1 cellular context compared by ENCODE assay signal in genomic region chr11:66421492-66422205, GRCh38.
TF ChIP-seq lines count a peak whose summit lies in the region.

No MANE protein-coding gene starts in this region.

TF ChIP-seq in K562, 482 proteins besides CTCF, POLR2A, EP300 and RAD21 (continued from another document and continues in another):
- 0 out of 2 replicates have a peak, but pooled peaks have one; percentile 48 for TF ChIP-seq ZNF785 (CRISPR knock-in tag; IDR thresholded peaks at IDR 0.05)
- peak; percentile 95 for TF ChIP-seq USF2 (CRISPR knock-in tag; IDR thresholded peaks at IDR 0.05)
- TF ChIP-seq ZNF592 (IDR thresholded peaks at IDR 0.05), result no peak
- peak; percentile 100 for TF ChIP-seq ZNF124 (CRISPR knock-in tag; IDR thresholded peaks at IDR 0.05)
- no peak for TF ChIP-seq HNRNPK (IDR thresholded peaks at IDR 0.05; ENCODE audit: low read depth, low read length, poor library complexity, severe bottlenecking)
- TF ChIP-seq HDAC6 (IDR thresholded peaks at IDR 0.05; ENCODE audit: low read depth, low read length), result 0 out of 2 replicates have a peak, but pooled peaks have one; percentile 51
- TF ChIP-seq ZNF668 (CRISPR knock-in tag; IDR thresholded peaks at IDR 0.05), result peak; percentile 99
- TF ChIP-seq NFATC3 (IDR thresholded peaks at IDR 0.05), result no peak
- TF ChIP-seq TSHZ1 (CRISPR knock-in tag; IDR thresholded peaks at IDR 0.05), result peak; percentile 91
- no peak; the same call in 1 of the 2 replicates for TF ChIP-seq PHB (CRISPR knock-in tag; IDR thresholded peaks at IDR 0.05)
- peak; percentile 98 for TF ChIP-seq SMAD3 (CRISPR knock-in tag; conservative IDR thresholded peaks at IDR 0.05)
- TF ChIP-seq E2F6 (IDR thresholded peaks at IDR 0.05; ENCODE audit: borderline replicate concordance in 1 of 2, extremely low read depth in 1 of 2, insufficient read depth in 1 of 2, insufficient read length in 1 of 2, low read depth in 1 of 2, low read length in 1 of 2, poor library complexity in 1 of 2, severe bottlenecking in 1 of 2), result peak in 1 of 2 experiments; percentile 7
- peak; percentile 99 to 100 for TF ChIP-seq ZNF639 (CRISPR knock-in tag; conservative IDR thresholded peaks at IDR 0.05 in 1 of 2, IDR thresholded peaks at IDR 0.05 in 1 of 2)
- no peak for TF ChIP-seq NCOA4 (IDR thresholded peaks at IDR 0.05; ENCODE audit: partially characterized antibody)
- peak in 1 of 2 experiments; percentile 100 for TF ChIP-seq AFF1 (IDR thresholded peaks at IDR 0.05; ENCODE audit: low read depth in 1 of 2, partially characterized antibody in 2 of 2)
- TF ChIP-seq KDM2B (CRISPR knock-in tag; IDR thresholded peaks at IDR 0.05), result no peak
- TF ChIP-seq ZNF354B (CRISPR knock-in tag; IDR thresholded peaks at IDR 0.05), result peak; percentile 92
- no peak for TF ChIP-seq CHCHD3 (CRISPR knock-in tag; IDR thresholded peaks at IDR 0.05)
- TF ChIP-seq ZNF277 (CRISPR knock-in tag; IDR thresholded peaks at IDR 0.05; ENCODE audit: borderline replicate concordance), result peak; percentile 50
- TF ChIP-seq SMC3 (conservative IDR thresholded peaks at IDR 0.05; ENCODE audit: insufficient read depth, low read depth, low read length), result no peak; the same call in 1 of the 2 replicates
- TF ChIP-seq SUPT5H (IDR thresholded peaks at IDR 0.05), result no peak
- no peak for TF ChIP-seq HDGF (IDR thresholded peaks at IDR 0.05)
- peak; percentile 75 for TF ChIP-seq ZKSCAN1 (IDR thresholded peaks at IDR 0.05; ENCODE audit: low read depth, low read length)
- TF ChIP-seq FOSL1 (tag; conservative IDR thresholded peaks at IDR 0.05), result peak; percentile 77
- TF ChIP-seq SMAD2 (IDR thresholded peaks at IDR 0.05; ENCODE audit: low read depth, low read length), result no peak
- no peak for TF ChIP-seq SRSF9 (IDR thresholded peaks at IDR 0.05; ENCODE audit: borderline replicate concordance, low read depth, low read length)
- TF ChIP-seq GATAD2B (IDR thresholded peaks at IDR 0.05; ENCODE audit: borderline replicate concordance), result peak; percentile 64; the same call in 1 of the 2 replicates
- no peak for TF ChIP-seq SOX6 (IDR thresholded peaks at IDR 0.05)
- TF ChIP-seq SMARCB1 (IDR thresholded peaks at IDR 0.05; ENCODE audit: insufficient read length, low read depth), result peak; percentile 100
- TF ChIP-seq SMARCE1 (IDR thresholded peaks at IDR 0.05), result no peak
- no peak for TF ChIP-seq MCM2 (IDR thresholded peaks at IDR 0.05; ENCODE audit: low read depth)
- peak; percentile 90 for TF ChIP-seq ZNF699 (CRISPR knock-in tag; IDR thresholded peaks at IDR 0.05; ENCODE audit: insufficient replicate concordance)
- TF ChIP-seq HNRNPL (IDR thresholded peaks at IDR 0.05; ENCODE audit: low read depth, low read length), result no peak
- peak; percentile 94 for TF ChIP-seq ATF4 (CRISPR knock-in tag; IDR thresholded peaks at IDR 0.05)
- peak; percentile 100 for TF ChIP-seq CBFB (CRISPR knock-in tag; IDR thresholded peaks at IDR 0.05)
- peak; percentile 93; the same call in 1 of the 2 replicates for TF ChIP-seq ZFPM2 (CRISPR knock-in tag; IDR thresholded peaks at IDR 0.05)
- TF ChIP-seq LEF1 (IDR thresholded peaks at IDR 0.05), result no peak
- TF ChIP-seq ZNF512 (tag; IDR thresholded peaks at IDR 0.05), result no peak
- peak; percentile 100 for TF ChIP-seq STAT6 (CRISPR knock-in tag; IDR thresholded peaks at IDR 0.05)
